ENCODE assay signal across 20 cellular contexts in the genomic region with DNA sequence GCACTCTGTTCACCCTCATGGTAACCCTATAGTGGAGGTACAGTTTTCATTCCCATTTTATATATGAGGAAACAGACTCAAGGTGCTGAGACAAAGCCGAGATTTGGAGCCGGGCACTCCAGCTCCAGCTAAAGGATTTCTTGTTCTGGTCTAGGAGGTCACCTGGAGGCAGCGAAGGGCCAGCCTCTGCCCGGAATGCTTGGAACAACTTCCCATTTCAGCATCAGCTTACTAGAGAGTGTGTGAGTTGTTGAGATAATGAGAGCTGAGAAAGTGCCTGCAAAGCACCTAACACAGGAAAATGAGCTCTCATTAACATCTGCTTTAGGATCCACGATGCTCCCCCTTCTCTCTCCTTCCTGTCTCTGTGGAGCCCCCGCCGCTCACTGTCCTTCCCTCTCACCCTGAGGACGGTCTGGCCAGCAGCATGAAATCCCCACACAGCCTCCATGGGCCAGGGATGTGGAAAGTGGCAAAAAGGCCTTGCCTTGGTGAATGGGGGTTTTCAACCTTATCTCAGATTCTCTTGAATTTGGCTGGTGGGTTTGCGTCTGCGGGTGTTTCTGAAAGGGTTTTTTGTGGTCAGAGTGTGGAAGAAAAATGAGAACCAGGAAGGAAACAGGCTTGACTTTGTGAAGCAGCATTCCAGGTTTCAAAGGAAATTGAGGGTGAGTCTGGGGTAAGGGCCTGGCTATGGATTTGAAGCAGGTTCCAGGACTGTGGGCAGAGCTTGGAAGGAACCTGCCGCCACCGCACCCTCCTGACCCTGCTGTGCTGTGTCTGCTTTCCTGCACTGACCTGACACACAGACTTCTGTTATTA.
DNase-seq lines count a peak whose midpoint lies in the region; ATAC-seq, FAIRE-seq and TF ChIP-seq lines count a peak whose summit lies in the region.
"Had no signal": no experiment of that assay in that cellular context is flagged by ENCODE, and none has a peak within 500 bp of the region (broad histone marks: within the 10 kb centered on the region; RNA-seq: fewer than 3 reads in every experiment).

No MANE protein-coding gene starts in this region.

- H3K36me3 ChIP-seq in BLaER1 (no peaks in the 10 kb centered on the region), H1 (ENCODE audit: control insufficient read depth in 2 of 4, insufficient read depth in 4 of 4, low read length in 3 of 4) (no peaks in the 10 kb centered on the region), psoas muscle (ENCODE audit: insufficient read depth in 1 of 2, low read depth in 1 of 2) (no peaks in the 10 kb centered on the region)
- H3K36me3 ChIP-seq: SJCRH30 had no signal

- no peak for TF ChIP-seq EP300 in H1 (IDR thresholded peaks at IDR 0.05; ENCODE audit: borderline replicate concordance in 1 of 2, low read depth in 2 of 2, low read length in 2 of 2)

- no peak overlapping the region; the same call in 1 of the 2 replicates for H2BK5ac ChIP-seq in H1 (ENCODE audit: low read depth, low read length)

- peak overlapping the region; percentile 15 for H3K27ac Mint-ChIP-seq in nephron progenitor cell
- H3K27ac Mint-ChIP-seq: CD4-positive, CD25-positive, alpha-beta regulatory T cell had no signal

- peak overlapping the region; percentile 19; the same call in 1 of the 2 replicates for H2BK12ac ChIP-seq in H1 (ENCODE audit: low read depth, low read length)

- H3K23ac ChIP-seq in H1 (ENCODE audit: insufficient read length), result no peak overlapping the region

- H3K4me2 ChIP-seq in BLaER1, result peak overlapping the region; percentile 71
- no peak overlapping the region for H3K4me2 ChIP-seq in H1 (ENCODE audit: insufficient read depth in 1 of 2, low read depth in 2 of 2, low read length in 2 of 2)

- no peak overlapping the region; the same call in 1 of the 2 replicates for H4K8ac ChIP-seq in H1 (ENCODE audit: extremely low read depth, insufficient read depth, low read length)

- intact Hi-C loops in psoas muscle (cut with DNase I), result no loop called here

- H2BK120ac ChIP-seq in H1 (replicated peaks; ENCODE audit: low read depth, low read length), result no peak overlapping the region

- H2BK20ac ChIP-seq in H1 (ENCODE audit: low read length), result no peak overlapping the region

- H3K9me3 Mint-ChIP-seq in nephron progenitor cell, result no peaks in the 10 kb centered on the region
- H3K9me3 Mint-ChIP-seq: CD4-positive, CD25-positive, alpha-beta regulatory T cell had no signal

- 0 out of 2 replicates have a peak, but pooled peaks cover 12% of the 10 kb centered on the region for H3K27me3 ChIP-seq in BLaER1
- no peaks in the 10 kb centered on the region; a peak in 2 of 7 replicates for H3K27me3 ChIP-seq in H1 (replicated peaks in 1 of 4; ENCODE audit: control insufficient read depth in 3 of 4, extremely low read depth in 1 of 4, insufficient read depth in 3 of 4, low read length in 3 of 4)
- peaks cover 6 to 46% (median 8%) of the 10 kb centered on the region in 3 donors for H3K27me3 ChIP-seq in psoas muscle (ENCODE audit: insufficient read depth in 3 of 3, low read length in 2 of 3)
- H3K27me3 ChIP-seq: SJCRH30 had no signal

- H3K4me1 ChIP-seq in BLaER1 (peaks cover 23% of the 10 kb centered on the region), H1 (replicated peaks in 1 of 4; ENCODE audit: control insufficient read depth in 3 of 4, insufficient read depth in 4 of 4, low read length in 3 of 4) (peaks cover 0 to 7% (median 3%) of the 10 kb centered on the region in 4 experiments; a peak in 6 of 7 replicates), psoas muscle (no peaks in the 10 kb centered on the region)
- H3K4me1 ChIP-seq: Caco-2 had no signal

- H3K79me2 ChIP-seq in H1 (ENCODE audit: control insufficient read depth in 1 of 2, insufficient read depth in 2 of 2, low read length in 2 of 2), result no peaks in the 10 kb centered on the region

- no peak overlapping the region for H3K4me3 Mint-ChIP-seq in nephron progenitor cell
- H3K4me3 Mint-ChIP-seq: CD4-positive, CD25-positive, alpha-beta regulatory T cell had no signal

- H4K20me1 ChIP-seq in BLaER1, result no peaks in the 10 kb centered on the region
- no peaks in the 10 kb centered on the region for H4K20me1 ChIP-seq in H1 (replicated peaks in 1 of 2; ENCODE audit: control insufficient read depth in 1 of 2, insufficient read depth in 2 of 2, low read length in 2 of 2)

- DNase-seq in M059J (ENCODE audit: low read depth) (peak; percentile 24), H1 (ENCODE audit: low read depth in 1 of 2, low spot score in 2 of 2) (no peak), nephron progenitor cell (no peak), DMS 273 (lab: John Stamatoyannopoulos, UW; ENCODE audit: unreplicated experiment) (no peak), NCI-H226 (no peak), psoas muscle (no peak)
- DNase-seq: 8988T; Caco-2; CD4-positive, CD25-positive, alpha-beta regulatory T cell; GF-D8; HCEC 1CT; NCI-H1417; NCI-H187 treated with DMSO at 0.1 percent for 48 hours; NCI-H2227 treated with DMSO at 0.1 percent for 48 hours; NCI-H524 treated with DMSO at 0.1 percent for 48 hours; PC-3; SJCRH30 had no signal

- H3K9ac ChIP-seq in BLaER1 (0 out of 2 replicates have a peak overlapping the region, but pooled peaks have one; percentile 29), H1 (replicated peaks in 1 of 4; ENCODE audit: extremely low read depth in 1 of 4, low read depth in 3 of 4, low read length in 3 of 4) (no peak overlapping the region)

- no peak overlapping the region for H3K14ac ChIP-seq in H1 (ENCODE audit: insufficient read length)

- H3K23me2 ChIP-seq in H1 (ENCODE audit: low read depth, low read length), result no peaks in the 10 kb centered on the region

- 0 out of 4 replicates have a peak, but pooled peaks of 1 of the 2 experiments have one; percentile 4 for TF ChIP-seq RAD21 in H1 (IDR thresholded peaks at IDR 0.05 in 1 of 2, conservative IDR thresholded peaks at IDR 0.05 in 1 of 2; ENCODE audit: low read depth in 2 of 2, low read length in 2 of 2)

- no peak overlapping the region for H3K4me3 ChIP-seq in BLaER1
- H3K4me3 ChIP-seq in H1 (ENCODE audit: extremely low read depth in 1 of 4, insufficient read depth in 2 of 4, low read depth in 3 of 4, low read length in 4 of 4), result no peak overlapping the region
- H3K4me3 ChIP-seq in psoas muscle, result no peak overlapping the region
- H3K4me3 ChIP-seq: K562, SJCRH30 had no signal

- CTCF ChIA-PET in H1 (lab: Charles Lee; ENCODE audit: partially characterized antibody), result interaction anchor here (1.2 to 2.3 kb wide), 4 partner anchors 17 to 117 kb away, joined by 3 to 7 read pairs (median 4); no protein-coding TSS in a partner anchor

- no peak overlapping the region for H4K5ac ChIP-seq in H1 (ENCODE audit: insufficient read length, low read depth, low read length)

- H2BK15ac ChIP-seq in H1 (ENCODE audit: low read length), result no peak overlapping the region

- no peak overlapping the region for H3K18ac ChIP-seq in H1 (ENCODE audit: extremely low read depth, low read length)

- peaks cover 63% of the 10 kb centered on the region for H3K4me1 Mint-ChIP-seq in nephron progenitor cell

- 0 out of 2 replicates have a peak overlapping the region, but pooled peaks have one; percentile 18 for H2AFZ ChIP-seq in H1 (ENCODE audit: low read length)

- H3K9me3 ChIP-seq in BLaER1, result no peaks in the 10 kb centered on the region
- no peaks in the 10 kb centered on the region for H3K9me3 ChIP-seq in H1 (ENCODE audit: insufficient read depth in 2 of 2, low read depth in 1 of 2, low read length in 1 of 2)
- no peaks in the 10 kb centered on the region for H3K9me3 ChIP-seq in psoas muscle
- H3K9me3 ChIP-seq: Caco-2, SJCRH30 had no signal

- no peak for FAIRE-seq in H1 (lab: Jason Lieb, UNC)
- FAIRE-seq: K562 had no signal

- WGBS in H1 (ENCODE audit: extremely low coverage in 1 of 2, insufficient coverage in 1 of 2, insufficient read length in 1 of 2, insufficient replicate concordance in 2 of 2, low coverage in 1 of 2, low lambda C conversion rate in 2 of 2, missing lambda C conversion rate in 1 of 2), 2 experiments, result 82% methylated on average over 12 of the region's 12 CpGs; no CpG with 5 or more reads in 1 of the 2 experiments
- 49 to 62% (median 55%) methylated on average over 12 of the region's 12 CpGs for WGBS in psoas muscle, 3 donors

- no peak overlapping the region for H4K91ac ChIP-seq in H1 (replicated peaks; ENCODE audit: insufficient read length, low read length)

- no peaks in the 10 kb centered on the region for H3K79me1 ChIP-seq in H1 (ENCODE audit: low read depth, low read length)

- TF ChIP-seq CTCF in H1 (IDR thresholded peaks at IDR 0.05; ENCODE audit: control extremely low read depth in 1 of 3, insufficient read depth in 1 of 3, low read depth in 1 of 3, low read length in 3 of 3) (no peak), nephron progenitor cell (IDR thresholded peaks at IDR 0.05) (no peak), psoas muscle (IDR thresholded peaks at IDR 0.05) (no peak)

- H2AK5ac ChIP-seq in H1 (ENCODE audit: low read depth, low read length), result no peak overlapping the region

- H3K56ac ChIP-seq in H1 (replicated peaks; ENCODE audit: insufficient read length, low read depth, low read length), result no peak overlapping the region

- no peaks in the 10 kb centered on the region for H3K36me3 Mint-ChIP-seq in nephron progenitor cell (ENCODE audit: low read depth)
- H3K36me3 Mint-ChIP-seq: CD4-positive, CD25-positive, alpha-beta regulatory T cell had no signal

- ATAC-seq in GM21528 (IDR thresholded peaks at IDR 0.05; ENCODE audit: low FRiP score, unreplicated experiment), result no peak
- no peak for ATAC-seq in psoas muscle
- ATAC-seq: K562, PC-3 had no signal

- H3K27ac ChIP-seq in BLaER1, result no peak overlapping the region
- H3K27ac ChIP-seq in H1 (ENCODE audit: low read depth, low read length), result no peak overlapping the region
- H3K27ac ChIP-seq in psoas muscle, result no peak overlapping the region
- H3K27ac ChIP-seq: SJCRH30 had no signal

- H3K4ac ChIP-seq in H1 (replicated peaks; ENCODE audit: insufficient read length, low read depth, low read length), result no peak overlapping the region

- no peak for TF ChIP-seq POLR2A in H1 (IDR thresholded peaks at IDR 0.05; ENCODE audit: control extremely low read depth in 1 of 2, low read depth in 2 of 2, low read length in 2 of 2)

- POLR2A ChIA-PET in H1 (lab: Charles Lee; ENCODE audit: partially characterized antibody), result interaction anchor here (1.6 kb wide), 1 partner anchor 9 kb away, joined by 3 read pairs; no protein-coding TSS in a partner anchor

- peaks cover 41% of the 10 kb centered on the region for H3K27me3 Mint-ChIP-seq in nephron progenitor cell (ENCODE audit: low read depth, poor library complexity)

TF ChIP-seq in H1, 55 proteins besides CTCF, POLR2A, EP300 and RAD21 (continues in another document):
- TF ChIP-seq, protein P1, sequence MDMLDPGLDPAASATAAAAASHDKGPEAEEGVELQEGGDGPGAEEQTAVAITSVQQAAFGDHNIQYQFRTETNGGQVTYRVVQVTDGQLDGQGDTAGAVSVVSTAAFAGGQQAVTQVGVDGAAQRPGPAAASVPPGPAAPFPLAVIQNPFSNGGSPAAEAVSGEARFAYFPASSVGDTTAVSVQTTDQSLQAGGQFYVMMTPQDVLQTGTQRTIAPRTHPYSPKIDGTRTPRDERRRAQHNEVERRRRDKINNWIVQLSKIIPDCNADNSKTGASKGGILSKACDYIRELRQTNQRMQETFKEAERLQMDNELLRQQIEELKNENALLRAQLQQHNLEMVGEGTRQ (IDR thresholded peaks at IDR 0.05; ENCODE audit: low read length), result no peak
- TF ChIP-seq YY1 (IDR thresholded peaks at IDR 0.05; ENCODE audit: low read depth, low read length) (no peak), SP2 (IDR thresholded peaks at IDR 0.05; ENCODE audit: low read length) (no peak)
